3 cellular contexts compared by ENCODE assay signal in the genomic region with DNA sequence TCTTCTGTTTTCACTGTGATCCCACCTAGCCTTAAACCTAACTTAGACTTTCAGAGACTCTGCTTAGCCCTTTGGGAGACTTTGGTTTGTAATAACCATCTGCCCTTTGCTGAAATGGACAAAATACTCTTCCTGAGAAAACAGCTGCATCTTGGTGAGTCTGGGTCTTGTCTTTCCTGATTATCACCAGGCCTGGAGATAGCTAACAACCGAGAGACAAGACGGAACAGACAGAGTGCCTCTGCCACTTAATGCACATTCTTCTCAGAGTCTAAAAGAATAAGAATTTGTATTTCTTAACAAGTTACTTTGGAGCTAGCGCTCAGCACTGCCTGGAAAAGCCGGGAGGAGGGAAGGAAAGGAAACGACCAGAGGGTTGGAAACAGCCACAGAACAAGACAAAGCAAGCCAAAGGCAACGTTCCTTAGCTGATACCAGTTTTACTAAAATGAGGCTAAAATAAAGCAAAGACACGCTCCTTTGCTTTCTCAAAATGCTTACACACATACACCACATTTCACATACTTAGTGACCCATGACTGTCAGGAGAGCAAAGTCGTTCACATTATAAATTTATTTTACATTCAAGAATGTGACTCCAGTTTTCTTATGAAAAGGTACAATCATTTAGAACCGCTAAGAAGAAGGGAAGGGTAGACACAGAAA.
A peak's percentile ranks its signal among the peaks of the same experiment; 100 is the strongest.
TF ChIP-seq lines count a peak whose summit lies in the region.

No MANE protein-coding gene starts in this region.

TF ChIP-seq in SK-N-SH treated with all-trans-retinoic acid at 6 μM for 48 hours, 23 proteins besides CTCF, POLR2A, EP300 and RAD21 (continued from another document and continues in another):
- TF ChIP-seq GLIS3 (CRISPR knock-in tag; IDR thresholded peaks at IDR 0.05) (no peak), ZNF70 (CRISPR knock-in tag; IDR thresholded peaks at IDR 0.05) (no peak), CREB5 (CRISPR knock-in tag; IDR thresholded peaks at IDR 0.05; ENCODE audit: low read depth) (no peak), ZC3H10 (CRISPR knock-in tag; IDR thresholded peaks at IDR 0.05) (no peak), ESRRG (CRISPR knock-in tag; IDR thresholded peaks at IDR 0.05) (no peak), ZNF565 (CRISPR knock-in tag; conservative IDR thresholded peaks at IDR 0.05; ENCODE audit: low read depth) (no peak), BACH2 (CRISPR knock-in tag; IDR thresholded peaks at IDR 0.05; ENCODE audit: borderline replicate concordance) (no peak), ISL1 (CRISPR knock-in tag; IDR thresholded peaks at IDR 0.05) (peak; percentile 55), TSHZ2 (CRISPR knock-in tag; IDR thresholded peaks at IDR 0.05) (peak; percentile 60; the same call in 1 of the 2 replicates)
- TF ChIP-seq, protein P1, sequence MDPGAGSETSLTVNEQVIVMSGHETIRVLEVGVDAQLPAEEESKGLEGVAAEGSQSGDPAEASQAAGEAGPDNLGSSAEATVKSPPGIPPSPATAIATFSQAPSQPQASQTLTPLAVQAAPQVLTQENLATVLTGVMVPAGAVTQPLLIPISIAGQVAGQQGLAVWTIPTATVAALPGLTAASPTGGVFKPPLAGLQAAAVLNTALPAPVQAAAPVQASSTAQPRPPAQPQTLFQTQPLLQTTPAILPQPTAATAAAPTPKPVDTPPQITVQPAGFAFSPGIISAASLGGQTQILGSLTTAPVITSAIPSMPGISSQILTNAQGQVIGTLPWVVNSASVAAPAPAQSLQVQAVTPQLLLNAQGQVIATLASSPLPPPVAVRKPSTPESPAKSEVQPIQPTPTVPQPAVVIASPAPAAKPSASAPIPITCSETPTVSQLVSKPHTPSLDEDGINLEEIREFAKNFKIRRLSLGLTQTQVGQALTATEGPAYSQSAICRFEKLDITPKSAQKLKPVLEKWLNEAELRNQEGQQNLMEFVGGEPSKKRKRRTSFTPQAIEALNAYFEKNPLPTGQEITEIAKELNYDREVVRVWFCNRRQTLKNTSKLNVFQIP (CRISPR knock-in tag; IDR thresholded peaks at IDR 0.05; ENCODE audit: borderline replicate concordance, low read depth): no peak

TF ChIP-seq in SK-N-SH, 30 proteins besides CTCF, POLR2A, EP300 and RAD21 (continued from another document):
- TF ChIP-seq IRF3 (IDR thresholded peaks at IDR 0.05; ENCODE audit: low read depth, low read length) (no peak), FOXM1 (IDR thresholded peaks at IDR 0.05; ENCODE audit: low read depth) (no peak), NRF1 (IDR thresholded peaks at IDR 0.05; ENCODE audit: low read depth, low read length) (no peak)
TF ChIP-seq in SK-N-SH: peak in this region for 0.

TF ChIP-seq in WTC11, 78 proteins besides CTCF, POLR2A, EP300 and RAD21 (continued from another document):
- TF ChIP-seq, protein P2, sequence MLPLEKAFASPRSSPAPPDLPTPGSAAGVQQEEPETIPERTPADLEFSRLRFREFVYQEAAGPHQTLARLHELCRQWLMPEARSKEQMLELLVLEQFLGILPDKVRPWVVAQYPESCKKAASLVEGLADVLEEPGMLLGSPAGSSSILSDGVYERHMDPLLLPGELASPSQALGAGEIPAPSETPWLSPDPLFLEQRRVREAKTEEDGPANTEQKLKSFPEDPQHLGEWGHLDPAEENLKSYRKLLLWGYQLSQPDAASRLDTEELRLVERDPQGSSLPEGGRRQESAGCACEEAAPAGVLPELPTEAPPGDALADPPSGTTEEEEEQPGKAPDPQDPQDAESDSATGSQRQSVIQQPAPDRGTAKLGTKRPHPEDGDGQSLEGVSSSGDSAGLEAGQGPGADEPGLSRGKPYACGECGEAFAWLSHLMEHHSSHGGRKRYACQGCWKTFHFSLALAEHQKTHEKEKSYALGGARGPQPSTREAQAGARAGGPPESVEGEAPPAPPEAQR (CRISPR knock-in tag; IDR thresholded peaks at IDR 0.05): no peak
- no peak for TF ChIP-seq ZNF423 (CRISPR knock-in tag; IDR thresholded peaks at IDR 0.05)
- TF ChIP-seq ZNF232 (CRISPR knock-in tag; IDR thresholded peaks at IDR 0.05): no peak
- TF ChIP-seq HMGXB4 (CRISPR knock-in tag; IDR thresholded peaks at IDR 0.05): no peak
- TF ChIP-seq SP1 (CRISPR knock-in tag; conservative IDR thresholded peaks at IDR 0.05): no peak
- TF ChIP-seq MXD4 (CRISPR knock-in tag; IDR thresholded peaks at IDR 0.05; ENCODE audit: borderline replicate concordance): no peak
- no peak for TF ChIP-seq MLX (CRISPR knock-in tag; IDR thresholded peaks at IDR 0.05)
- no peak for TF ChIP-seq PRRX2 (CRISPR knock-in tag; IDR thresholded peaks at IDR 0.05)
- TF ChIP-seq, protein P3, sequence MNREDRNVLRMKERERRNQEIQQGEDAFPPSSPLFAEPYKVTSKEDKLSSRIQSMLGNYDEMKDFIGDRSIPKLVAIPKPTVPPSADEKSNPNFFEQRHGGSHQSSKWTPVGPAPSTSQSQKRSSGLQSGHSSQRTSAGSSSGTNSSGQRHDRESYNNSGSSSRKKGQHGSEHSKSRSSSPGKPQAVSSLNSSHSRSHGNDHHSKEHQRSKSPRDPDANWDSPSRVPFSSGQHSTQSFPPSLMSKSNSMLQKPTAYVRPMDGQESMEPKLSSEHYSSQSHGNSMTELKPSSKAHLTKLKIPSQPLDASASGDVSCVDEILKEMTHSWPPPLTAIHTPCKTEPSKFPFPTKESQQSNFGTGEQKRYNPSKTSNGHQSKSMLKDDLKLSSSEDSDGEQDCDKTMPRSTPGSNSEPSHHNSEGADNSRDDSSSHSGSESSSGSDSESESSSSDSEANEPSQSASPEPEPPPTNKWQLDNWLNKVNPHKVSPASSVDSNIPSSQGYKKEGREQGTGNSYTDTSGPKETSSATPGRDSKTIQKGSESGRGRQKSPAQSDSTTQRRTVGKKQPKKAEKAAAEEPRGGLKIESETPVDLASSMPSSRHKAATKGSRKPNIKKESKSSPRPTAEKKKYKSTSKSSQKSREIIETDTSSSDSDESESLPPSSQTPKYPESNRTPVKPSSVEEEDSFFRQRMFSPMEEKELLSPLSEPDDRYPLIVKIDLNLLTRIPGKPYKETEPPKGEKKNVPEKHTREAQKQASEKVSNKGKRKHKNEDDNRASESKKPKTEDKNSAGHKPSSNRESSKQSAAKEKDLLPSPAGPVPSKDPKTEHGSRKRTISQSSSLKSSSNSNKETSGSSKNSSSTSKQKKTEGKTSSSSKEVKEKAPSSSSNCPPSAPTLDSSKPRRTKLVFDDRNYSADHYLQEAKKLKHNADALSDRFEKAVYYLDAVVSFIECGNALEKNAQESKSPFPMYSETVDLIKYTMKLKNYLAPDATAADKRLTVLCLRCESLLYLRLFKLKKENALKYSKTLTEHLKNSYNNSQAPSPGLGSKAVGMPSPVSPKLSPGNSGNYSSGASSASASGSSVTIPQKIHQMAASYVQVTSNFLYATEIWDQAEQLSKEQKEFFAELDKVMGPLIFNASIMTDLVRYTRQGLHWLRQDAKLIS (CRISPR knock-in tag; IDR thresholded peaks at IDR 0.05; ENCODE audit: borderline replicate concordance): no peak
- TF ChIP-seq, protein P4, sequence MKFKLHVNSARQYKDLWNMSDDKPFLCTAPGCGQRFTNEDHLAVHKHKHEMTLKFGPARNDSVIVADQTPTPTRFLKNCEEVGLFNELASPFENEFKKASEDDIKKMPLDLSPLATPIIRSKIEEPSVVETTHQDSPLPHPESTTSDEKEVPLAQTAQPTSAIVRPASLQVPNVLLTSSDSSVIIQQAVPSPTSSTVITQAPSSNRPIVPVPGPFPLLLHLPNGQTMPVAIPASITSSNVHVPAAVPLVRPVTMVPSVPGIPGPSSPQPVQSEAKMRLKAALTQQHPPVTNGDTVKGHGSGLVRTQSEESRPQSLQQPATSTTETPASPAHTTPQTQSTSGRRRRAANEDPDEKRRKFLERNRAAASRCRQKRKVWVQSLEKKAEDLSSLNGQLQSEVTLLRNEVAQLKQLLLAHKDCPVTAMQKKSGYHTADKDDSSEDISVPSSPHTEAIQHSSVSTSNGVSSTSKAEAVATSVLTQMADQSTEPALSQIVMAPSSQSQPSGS (CRISPR knock-in tag; IDR thresholded peaks at IDR 0.05; ENCODE audit: borderline replicate concordance, low read depth): no peak
- no peak for TF ChIP-seq SMAD4 (CRISPR knock-in tag; IDR thresholded peaks at IDR 0.05)
- TF ChIP-seq, protein P5, sequence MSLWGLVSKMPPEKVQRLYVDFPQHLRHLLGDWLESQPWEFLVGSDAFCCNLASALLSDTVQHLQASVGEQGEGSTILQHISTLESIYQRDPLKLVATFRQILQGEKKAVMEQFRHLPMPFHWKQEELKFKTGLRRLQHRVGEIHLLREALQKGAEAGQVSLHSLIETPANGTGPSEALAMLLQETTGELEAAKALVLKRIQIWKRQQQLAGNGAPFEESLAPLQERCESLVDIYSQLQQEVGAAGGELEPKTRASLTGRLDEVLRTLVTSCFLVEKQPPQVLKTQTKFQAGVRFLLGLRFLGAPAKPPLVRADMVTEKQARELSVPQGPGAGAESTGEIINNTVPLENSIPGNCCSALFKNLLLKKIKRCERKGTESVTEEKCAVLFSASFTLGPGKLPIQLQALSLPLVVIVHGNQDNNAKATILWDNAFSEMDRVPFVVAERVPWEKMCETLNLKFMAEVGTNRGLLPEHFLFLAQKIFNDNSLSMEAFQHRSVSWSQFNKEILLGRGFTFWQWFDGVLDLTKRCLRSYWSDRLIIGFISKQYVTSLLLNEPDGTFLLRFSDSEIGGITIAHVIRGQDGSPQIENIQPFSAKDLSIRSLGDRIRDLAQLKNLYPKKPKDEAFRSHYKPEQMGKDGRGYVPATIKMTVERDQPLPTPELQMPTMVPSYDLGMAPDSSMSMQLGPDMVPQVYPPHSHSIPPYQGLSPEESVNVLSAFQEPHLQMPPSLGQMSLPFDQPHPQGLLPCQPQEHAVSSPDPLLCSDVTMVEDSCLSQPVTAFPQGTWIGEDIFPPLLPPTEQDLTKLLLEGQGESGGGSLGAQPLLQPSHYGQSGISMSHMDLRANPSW (CRISPR knock-in tag; conservative IDR thresholded peaks at IDR 0.05; ENCODE audit: low read depth): no peak
TF ChIP-seq in WTC11: peak in this region for 0.
